ENCODE assay signal across 8 cellular contexts in genomic region chr10:14879055-14879800, GRCh38. TPM values are rescaled to one million over a fixed set of nuclear protein-coding genes. Genes with fewer than 3 reads are reported as not detected.
DNase-seq lines count a peak whose midpoint lies in the region; ATAC-seq and TF ChIP-seq lines count a peak whose summit lies in the region.

No MANE protein-coding gene starts in this region.

- 0% methylated on average over 44 to 69 of the region's 69 CpGs for WGBS in psoas muscle, 3 donors

- H3K79me2 ChIP-seq in OCI-LY1 (ENCODE audit: insufficient read depth, low read length), result peaks cover 59% of the 10 kb centered on the region

- H3F3A ChIP-seq in OCI-LY1 (ENCODE audit: insufficient read depth, low read length), result 0 out of 2 replicates have a peak, but pooled peaks cover 2% of the 10 kb centered on the region

- H3K9ac ChIP-seq in OCI-LY1 (ENCODE audit: low read length), result peak overlapping the region; percentile 91

- peak; percentile 31 for DNase-seq in activated gamma-delta T cell (lab: John Stamatoyannopoulos, UW)
- DNase-seq in glomerular visceral epithelial cell (ENCODE audit: extremely low spot score), result peak; percentile 41
- no peak for DNase-seq in psoas muscle
- DNase-seq in SIG-M5 treated with dmso at 0.1 percent for 504 hours (lab: John Stamatoyannopoulos, UW; ENCODE audit: unreplicated experiment), result no peak
- DNase-seq in NCI-H1436 (lab: John Stamatoyannopoulos, UW), result no peak

- peak; percentile 20 for ATAC-seq in GM18858 (IDR thresholded peaks at IDR 0.05; ENCODE audit: unreplicated experiment)
- peak; percentile 34 for ATAC-seq in HG02798 (IDR thresholded peaks at IDR 0.05; ENCODE audit: poor library complexity, unreplicated experiment)
- peak; percentile 12 to 22 (median 14) for ATAC-seq in psoas muscle

- H3K27me3 ChIP-seq in OCI-LY1 (ENCODE audit: insufficient read depth, low read length) (no peaks in the 10 kb centered on the region), psoas muscle (ENCODE audit: insufficient read depth in 3 of 3, low read length in 2 of 3) (no peaks in the 10 kb centered on the region)

- TF ChIP-seq CTCF in OCI-LY1 (IDR thresholded peaks at IDR 0.05; ENCODE audit: low read length), result no peak
- TF ChIP-seq CTCF in psoas muscle (IDR thresholded peaks at IDR 0.05), result no peak

- H3K9me3 ChIP-seq in OCI-LY1 (ENCODE audit: low read length) (no peaks in the 10 kb centered on the region), psoas muscle (no peaks in the 10 kb centered on the region)

- H2AFZ ChIP-seq in OCI-LY1 (ENCODE audit: low read length), result no peak overlapping the region

- H3K4me1 ChIP-seq in OCI-LY1 (ENCODE audit: insufficient read depth, low read length, severe bottlenecking), result peaks cover 30% of the 10 kb centered on the region
- peaks cover 38% of the 10 kb centered on the region for H3K4me1 ChIP-seq in psoas muscle

- H3K36me3 ChIP-seq in OCI-LY1 (ENCODE audit: insufficient read depth, low read length), result peaks cover 25% of the 10 kb centered on the region
- H3K36me3 ChIP-seq in psoas muscle (ENCODE audit: insufficient read depth in 1 of 2, low read depth in 1 of 2), result no peaks in the 10 kb centered on the region

- no peaks in the 10 kb centered on the region for H4K20me1 ChIP-seq in OCI-LY1 (ENCODE audit: insufficient read depth, low read length)

- peak overlapping the region; percentile 93 for H3K4me2 ChIP-seq in OCI-LY1 (ENCODE audit: low read length)

- H3K27ac ChIP-seq in OCI-LY1 (ENCODE audit: low read depth, low read length, poor library complexity, severe bottlenecking) (peak overlapping the region; percentile 35), psoas muscle (peak overlapping the region; percentile 99)

- intact Hi-C loops in psoas muscle (cut with DNase I), result loop anchor here in 1 of 2 donors (5.0 kb wide), 1 partner anchor 73 kb away; the partner anchor contains the start of gene DCLRE1C

- H3K9me2 ChIP-seq in OCI-LY1 (ENCODE audit: low read depth, low read length), result no peaks in the 10 kb centered on the region

- H3K4me3 ChIP-seq in OCI-LY1 (ENCODE audit: low read depth, low read length, poor library complexity, severe bottlenecking) (peak overlapping the region; percentile 81), psoas muscle (peak overlapping the region; percentile 88)

RNA-seq across cellular contexts. Expression of gene SUV39H2, which starts 0.6 kb away (rescaled TPM):
- total RNA-seq in psoas muscle, result 1 to 10 TPM; 4.4 to 7.9 (median 6.2) TPM
- 1 to 10 TPM; 2.3 to 6.3 (median 5.8) TPM for polyA plus RNA-seq in psoas muscle

RNA-seq across cellular contexts. Expression of gene HSPA14, which starts 41.1 kb away (rescaled TPM):
- total RNA-seq in psoas muscle, result 10 to 100 TPM in 3 of 4 donors, 1 to 10 TPM in 1; 5.5 to 20.8 (median 14.0) TPM
- polyA plus RNA-seq in psoas muscle, result 10 to 100 TPM; 11.9 to 29.8 (median 15.4) TPM

RNA-seq across cellular contexts. Expression of gene MSANTD7, which starts 41.1 kb away (rescaled TPM):
- 1 to 10 TPM; 4.0 to 7.0 (median 5.8) TPM for total RNA-seq in psoas muscle
- 1 to 10 TPM; 3.4 to 9.7 (median 5.8) TPM for polyA plus RNA-seq in psoas muscle

RNA-seq across cellular contexts. Expression of gene CDNF, which starts 41.4 kb away (rescaled TPM):
- 10 to 100 TPM; 15.4 to 23.5 (median 18.9) TPM for total RNA-seq in psoas muscle
- polyA plus RNA-seq in psoas muscle, result 10 to 100 TPM in 2 of 3 donors, 1 to 10 TPM in 1; 4.9 to 19.3 (median 11.7) TPM

Comparison
In these comparisons a context has a peak if more than half of its experiments do, and no peak if none do; other contexts are left out.
1. DNase-seq: peak in activated gamma-delta T cell (single experiment) and glomerular visceral epithelial cell (single experiment); none in psoas muscle (0 of 2), SIG-M5 treated with dmso at 0.1 percent for 504 hours (single experiment) and NCI-H1436 (single experiment).
2. Peak in every context shown above with its lines, with median percentiles within 50 percentile points of each other: ATAC-seq.